In genomic region chr2:58532641-58533040, GRCh38 we compare ENCODE assay signal across 22 cellular contexts.
"Had no signal": no experiment of that assay in that cellular context is flagged by ENCODE, and none has a peak within 500 bp of the region (broad histone marks: within the 10 kb centered on the region; RNA-seq: fewer than 3 reads in every experiment).

No MANE protein-coding gene starts in this region.

- ATAC-seq: body of pancreas, mucosa of descending colon, pancreas, psoas muscle, upper lobe of right lung had no signal

- DNase-seq: activated CD4-positive, alpha-beta T cell treated with anti-CD3 and anti-CD28 coated beads for 1 hour; activated CD4-positive, alpha-beta T cell treated with anti-CD3 and anti-CD28 coated beads, Interleukin-2, amount 50 U/mL, for 1 hour; activated gamma-delta T cell treated with Interleukin-2 at 50 U/mL for 16 hours; activated T-cell treated with anti-CD3 and anti-CD28 coated beads, Interleukin-2, amount 50 U/mL, for 1 hour; anterior cingulate cortex; body of pancreas; caudate nucleus; dermis blood vessel endothelial cell; effector CD8-positive, alpha-beta T cell; hippocampal formation; mucosa of descending colon; nephron progenitor cell; pancreas; psoas muscle; spleen; stimulated activated CD4-positive, alpha-beta T cell treated with anti-CD3 and anti-CD28 coated beads, Interleukin-4, amount 100 ng/mL, for 1 hour; stimulated activated naive CD4-positive, alpha-beta T cell treated with Interleukin-2 at 50 U/mL for 16 hours; upper lobe of right lung had no signal

- H3K27me3 Mint-ChIP-seq: activated naive CD4-positive, alpha-beta T cell treated with anti-CD3 and anti-CD28 coated beads, Interleukin-2, amount 50 U/mL, for 24 hours had no signal

- H3K4me3 Mint-ChIP-seq: activated naive CD4-positive, alpha-beta T cell treated with anti-CD3 and anti-CD28 coated beads, Interleukin-2, amount 50 U/mL, for 24 hours; memory B cell; nephron progenitor cell; T-helper 2 cell treated with Interferon-gamma antibody and Interleukin-4, amounts not matched to agents 5 μg/mL and 100 μg/mL, for 36 hours had no signal

- H3K36me3 Mint-ChIP-seq: activated naive CD4-positive, alpha-beta T cell treated with anti-CD3 and anti-CD28 coated beads, Interleukin-2, amount 50 U/mL, for 24 hours; memory B cell had no signal

- FAIRE-seq: frontal cortex, pancreas had no signal

- H3K4me1 Mint-ChIP-seq: activated naive CD4-positive, alpha-beta T cell treated with anti-CD3 and anti-CD28 coated beads, Interleukin-2, amount 50 U/mL, for 24 hours; memory B cell had no signal

- H3K27ac Mint-ChIP-seq: activated naive CD4-positive, alpha-beta T cell treated with anti-CD3 and anti-CD28 coated beads, Interleukin-2, amount 50 U/mL, for 24 hours; memory B cell; nephron progenitor cell; T-helper 2 cell treated with Interferon-gamma antibody and Interleukin-4, amounts not matched to agents 5 μg/mL and 100 μg/mL, for 36 hours had no signal

- H3K9me3 Mint-ChIP-seq: activated naive CD4-positive, alpha-beta T cell treated with anti-CD3 and anti-CD28 coated beads, Interleukin-2, amount 50 U/mL, for 24 hours; memory B cell; nephron progenitor cell; T-helper 2 cell treated with Interferon-gamma antibody and Interleukin-4, amounts not matched to agents 5 μg/mL and 100 μg/mL, for 36 hours had no signal
